In the genomic region with DNA sequence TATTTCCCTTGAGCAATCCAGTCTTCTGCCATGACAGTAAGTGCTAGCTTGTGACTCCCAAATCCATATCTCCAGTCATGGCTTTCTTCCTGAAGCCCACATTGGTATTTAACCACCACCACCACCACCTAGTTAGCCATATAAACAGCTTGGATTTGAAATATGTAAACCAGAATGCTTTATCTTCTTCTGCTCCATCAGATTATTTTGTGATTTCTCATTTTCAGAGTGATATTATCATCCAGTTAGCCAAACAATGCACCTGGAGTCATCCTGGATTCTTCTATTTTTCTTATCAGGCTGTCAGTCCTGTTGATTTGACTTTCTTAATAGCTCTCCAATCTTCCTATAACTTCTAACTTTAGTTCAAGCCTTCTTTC, we compare ENCODE assay signal across 28 cellular contexts.
DNase-seq lines count a peak whose midpoint lies in the region; ATAC-seq and TF ChIP-seq lines count a peak whose summit lies in the region.
"Had no signal": no experiment of that assay in that cellular context is flagged by ENCODE, and none has a peak within 500 bp of the region (broad histone marks: within the 10 kb centered on the region; RNA-seq: fewer than 3 reads in every experiment).

No MANE protein-coding gene starts in this region.

- TF ChIP-seq CTCF in SK-N-SH (IDR thresholded peaks at IDR 0.05) (no peak), PC-9 (conservative IDR thresholded peaks at IDR 0.05) (no peak), chondrocyte (IDR thresholded peaks at IDR 0.05) (no peak)

- H2AFZ ChIP-seq in SK-N-SH (ENCODE audit: low read depth): peak overlapping the region; percentile 61; the same call in 1 of the 2 replicates
- peak overlapping the region; percentile 46 for H2AFZ ChIP-seq in PC-9

- no peak for TF ChIP-seq EP300 in SK-N-SH (IDR thresholded peaks at IDR 0.05; ENCODE audit: borderline replicate concordance in 1 of 2, low read depth in 1 of 2, low read length in 1 of 2)

- H3K27ac ChIP-seq in SK-N-SH (ENCODE audit: low read depth in 2 of 2, low read length in 1 of 2): peak overlapping the region; percentile 22 to 72; a peak in 3 of 4 replicates
- H3K27ac ChIP-seq in PC-9: peak overlapping the region; percentile 31
- H3K27ac ChIP-seq: 22Rv1, esophagus muscularis mucosa, ovary, thoracic aorta had no signal

- H3K9me3 Mint-ChIP-seq in chondrocyte (ENCODE audit: low read depth): no peaks in the 10 kb centered on the region
- H3K9me3 Mint-ChIP-seq: activated naive CD8-positive, alpha-beta T cell treated with anti-CD3 and anti-CD28 coated beads, Interleukin-2, amount 50 U/mL, for 24 hours; CD4-positive, alpha-beta memory T cell; central memory CD8-positive, alpha-beta T cell; natural killer cell treated with Interleukin-12 subunit alpha and Interleukin-12 subunit beta and Interleukin-15 and Interleukin-18, amount 100 ng/mL, for 72 hours; T-helper 1 cell treated with Interleukin-12 subunit alpha and Interleukin-12 subunit beta and Interleukin-4 antibody, amounts not matched to agents 30 μg/mL and 1 μg/mL, for 36 hours had no signal

- POLR2A ChIA-PET in SK-N-SH (lab: Yijun Ruan, JAX) (no interaction called here), PC-9 (lab: Charles Lee; ENCODE audit: unreplicated experiment) (no interaction called here)

- peaks cover 18% of the 10 kb centered on the region for H3K4me1 Mint-ChIP-seq in chondrocyte (ENCODE audit: low read depth)
- H3K4me1 Mint-ChIP-seq: activated naive CD8-positive, alpha-beta T cell treated with anti-CD3 and anti-CD28 coated beads, Interleukin-2, amount 50 U/mL, for 24 hours; CD4-positive, alpha-beta memory T cell; central memory CD8-positive, alpha-beta T cell had no signal

- H3K79me2 ChIP-seq in SK-N-SH (ENCODE audit: insufficient read depth): no peaks in the 10 kb centered on the region
- H3K79me2 ChIP-seq in PC-9 (ENCODE audit: low read depth): no peaks in the 10 kb centered on the region

- H3K9me3 ChIP-seq in SK-N-SH (no peaks in the 10 kb centered on the region), PC-9 (ENCODE audit: insufficient read depth, low read depth) (no peaks in the 10 kb centered on the region), skeletal muscle satellite cell (replicated peaks; ENCODE audit: low read length) (no peaks in the 10 kb centered on the region)
- H3K9me3 ChIP-seq: esophagus muscularis mucosa, heart right ventricle, ovary, thoracic aorta had no signal

- no peaks in the 10 kb centered on the region for H3K27me3 Mint-ChIP-seq in chondrocyte (ENCODE audit: low read depth)
- H3K27me3 Mint-ChIP-seq: activated naive CD8-positive, alpha-beta T cell treated with anti-CD3 and anti-CD28 coated beads, Interleukin-2, amount 50 U/mL, for 24 hours; CD4-positive, alpha-beta memory T cell had no signal

- peaks cover 2% of the 10 kb centered on the region for H3K36me3 Mint-ChIP-seq in chondrocyte (ENCODE audit: low read depth)
- H3K36me3 Mint-ChIP-seq: CD4-positive, alpha-beta memory T cell; natural killer cell treated with Interleukin-12 subunit alpha and Interleukin-12 subunit beta and Interleukin-15 and Interleukin-18, amount 100 ng/mL, for 72 hours had no signal

- H3K4me3 ChIP-seq in SK-N-SH (ENCODE audit: low read depth in 2 of 2, low read length in 1 of 2) (no peak overlapping the region), PC-9 (no peak overlapping the region), skeletal muscle satellite cell (ENCODE audit: low read length) (peak overlapping the region; percentile 4)
- H3K4me3 ChIP-seq: esophagus muscularis mucosa, heart right ventricle, ovary, skin epidermis, thoracic aorta had no signal

- H3K36me3 ChIP-seq in SK-N-SH (replicated peaks in 1 of 2; ENCODE audit: control insufficient read depth in 1 of 2, insufficient read depth in 2 of 2, low read length in 1 of 2) (peaks cover 0 to 5% of the 10 kb centered on the region in 2 experiments), PC-9 (ENCODE audit: low read depth) (no peaks in the 10 kb centered on the region), skeletal muscle satellite cell (ENCODE audit: insufficient read depth, low read length) (peaks cover 3% of the 10 kb centered on the region)
- H3K36me3 ChIP-seq: esophagus muscularis mucosa, heart right ventricle, ovary, thoracic aorta had no signal

- TF ChIP-seq RAD21 in SK-N-SH (IDR thresholded peaks at IDR 0.05; ENCODE audit: low read length): no peak

- H3K4me1 ChIP-seq in SK-N-SH (ENCODE audit: control insufficient read depth in 1 of 2, insufficient read depth in 2 of 2, low read depth in 1 of 2, low read length in 1 of 2) (peaks cover 0 to 16% of the 10 kb centered on the region in 2 experiments; a peak in 3 of 4 replicates), PC-9 (replicated peaks; ENCODE audit: insufficient read depth) (peaks cover 10% of the 10 kb centered on the region), skeletal muscle satellite cell (ENCODE audit: control insufficient read depth, insufficient read depth, low read length) (peaks cover 22% of the 10 kb centered on the region)
- H3K4me1 ChIP-seq: esophagus muscularis mucosa, heart right ventricle had no signal

- peaks cover 18% of the 10 kb centered on the region for H3F3A ChIP-seq in SK-N-SH (replicated peaks; ENCODE audit: insufficient read depth)
- no peaks in the 10 kb centered on the region for H3F3A ChIP-seq in PC-9 (ENCODE audit: insufficient read depth, low read depth)

- H3K27me3 ChIP-seq in SK-N-SH (ENCODE audit: insufficient read depth): no peaks in the 10 kb centered on the region
- no peaks in the 10 kb centered on the region for H3K27me3 ChIP-seq in PC-9 (ENCODE audit: insufficient read depth, low read depth)
- no peaks in the 10 kb centered on the region for H3K27me3 ChIP-seq in skeletal muscle satellite cell (ENCODE audit: control insufficient read depth, insufficient read depth, low read length)
- H3K27me3 ChIP-seq: esophagus muscularis mucosa, heart right ventricle, ovary had no signal

- H3K9me2 ChIP-seq in SK-N-SH (no peaks in the 10 kb centered on the region), PC-9 (ENCODE audit: insufficient read depth) (no peaks in the 10 kb centered on the region; the same call in 1 of the 2 replicates)

- ATAC-seq in SK-N-SH treated with all-trans-retinoic acid at 6 μM for 48 hours (no peak; the same call in 1 of the 3 replicates), HG02588 (IDR thresholded peaks at IDR 0.05; ENCODE audit: unreplicated experiment) (no peak)
- ATAC-seq: activated naive CD8-positive, alpha-beta T cell treated with anti-CD3 and anti-CD28 coated beads, Interleukin-2, amount 50 U/mL, for 24 hours; natural killer cell treated with Interleukin-12 subunit alpha and Interleukin-12 subunit beta and Interleukin-15 and Interleukin-18, amount 100 ng/mL, for 72 hours had no signal

- no peak overlapping the region for H3K4me3 Mint-ChIP-seq in chondrocyte (ENCODE audit: unreplicated experiment)
- H3K4me3 Mint-ChIP-seq: activated naive CD8-positive, alpha-beta T cell treated with anti-CD3 and anti-CD28 coated beads, Interleukin-2, amount 50 U/mL, for 24 hours; CD4-positive, alpha-beta memory T cell; central memory CD8-positive, alpha-beta T cell; natural killer cell treated with Interleukin-12 subunit alpha and Interleukin-12 subunit beta and Interleukin-15 and Interleukin-18, amount 100 ng/mL, for 72 hours; T-helper 1 cell treated with Interleukin-12 subunit alpha and Interleukin-12 subunit beta and Interleukin-4 antibody, amounts not matched to agents 30 μg/mL and 1 μg/mL, for 36 hours had no signal

- H3K4me2 ChIP-seq in SK-N-SH: 0 out of 2 replicates have a peak overlapping the region, but pooled peaks have one; percentile 10
- H3K4me2 ChIP-seq in PC-9: no peak overlapping the region
- H3K4me2 ChIP-seq in skeletal muscle satellite cell (ENCODE audit: low read length): peak overlapping the region; percentile 23

- H3K27ac Mint-ChIP-seq in chondrocyte (ENCODE audit: unreplicated experiment): peak overlapping the region; percentile 92
- H3K27ac Mint-ChIP-seq: activated naive CD8-positive, alpha-beta T cell treated with anti-CD3 and anti-CD28 coated beads, Interleukin-2, amount 50 U/mL, for 24 hours; CD4-positive, alpha-beta memory T cell; natural killer cell treated with Interleukin-12 subunit alpha and Interleukin-12 subunit beta and Interleukin-15 and Interleukin-18, amount 100 ng/mL, for 72 hours; T-helper 1 cell treated with Interleukin-12 subunit alpha and Interleukin-12 subunit beta and Interleukin-4 antibody, amounts not matched to agents 30 μg/mL and 1 μg/mL, for 36 hours had no signal

- CTCF ChIA-PET in SK-N-SH (lab: Yijun Ruan, JAX) (interaction anchor here (1.4 kb wide), 1 partner anchor 73 kb away, joined by 4 read pairs; no protein-coding TSS in a partner anchor), PC-9 (lab: Charles Lee) (no interaction called here)

- BruUV-seq in PC-9 (replicated peaks; lab: Mats Ljungman, UMichigan): no TSS peak

- no peak for DNase-seq in SK-N-SH
- no peak for DNase-seq in PC-9
- DNase-seq in chondrocyte (ENCODE audit: low spot score): no peak
- no peak for DNase-seq in NCI-H2196 (lab: John Stamatoyannopoulos, UW; ENCODE audit: unreplicated experiment)
- DNase-seq in GOT3 (lab: John Stamatoyannopoulos, UW): no peak
- DNase-seq: activated CD4-positive, alpha-beta T cell treated with anti-CD3 and anti-CD28 coated beads, Interleukin-2, amount 50 U/mL, for 4 hours; activated CD4-positive, CD25-positive, alpha-beta regulatory T cell; activated naive CD8-positive, alpha-beta T cell treated with anti-CD3 and anti-CD28 coated beads, Interleukin-2, amount 50 U/mL, for 24 hours; activated T-cell treated with anti-CD3 and anti-CD28 coated beads, Interleukin-2, amount 50 U/mL, for 48 hours; AML-193; CD4-positive, alpha-beta memory T cell; heart right ventricle; KG1; kidney; NCI-H2029 treated with DMSO at 0.1 percent for 48 hours; NCI-H774; ovary; stimulated activated naive CD4-positive, alpha-beta T cell treated with Interleukin-2 at 50 U/mL for 16 hours had no signal

- intact Hi-C loops in PC-9 (cut with micrococcal nuclease; ENCODE audit: unreplicated experiment): loop anchor here (2.0 kb wide), 1 partner anchor 32 kb away; no protein-coding TSS in a partner anchor

- H3K9ac ChIP-seq in SK-N-SH (no peak overlapping the region), skeletal muscle satellite cell (ENCODE audit: low read depth, low read length) (peak overlapping the region; percentile 60)

- H4K20me1 ChIP-seq in SK-N-SH (ENCODE audit: insufficient read depth) (no peaks in the 10 kb centered on the region), PC-9 (ENCODE audit: insufficient read depth) (no peaks in the 10 kb centered on the region)

TF ChIP-seq in SK-N-SH treated with all-trans-retinoic acid at 6 μM for 48 hours, 23 proteins besides CTCF, POLR2A, EP300 and RAD21 (continues in another document):
- no peak for TF ChIP-seq BACH2 (CRISPR knock-in tag; IDR thresholded peaks at IDR 0.05; ENCODE audit: borderline replicate concordance)
- no peak for TF ChIP-seq ZNF565 (CRISPR knock-in tag; conservative IDR thresholded peaks at IDR 0.05; ENCODE audit: low read depth)
- TF ChIP-seq ZNF8 (CRISPR knock-in tag; IDR thresholded peaks at IDR 0.05): no peak
- no peak for TF ChIP-seq CSDC2 (CRISPR knock-in tag; IDR thresholded peaks at IDR 0.05)
- no peak for TF ChIP-seq OSR1 (CRISPR knock-in tag; IDR thresholded peaks at IDR 0.05)
- no peak for TF ChIP-seq GLIS3 (CRISPR knock-in tag; IDR thresholded peaks at IDR 0.05)
- TF ChIP-seq PPARA (CRISPR knock-in tag; IDR thresholded peaks at IDR 0.05; ENCODE audit: borderline replicate concordance): no peak
